In genomic region chr5:109027983-109028607, GRCh38 we compare ENCODE assay signal across 16 cellular contexts.
A peak's percentile ranks its signal among the peaks of the same experiment; 100 is the strongest.
DNase-seq lines count a peak whose midpoint lies in the region; ATAC-seq, FAIRE-seq and TF ChIP-seq lines count a peak whose summit lies in the region.
"Had no signal": no experiment of that assay in that cellular context is flagged by ENCODE, and none has a peak within 500 bp of the region (broad histone marks: within the 10 kb centered on the region; RNA-seq: fewer than 3 reads in every experiment).

No MANE protein-coding gene starts in this region.

- CTCF ChIA-PET in HepG2 (lab: Yijun Ruan, JAX; ENCODE audit: low intra/inter-chr PET ratio, low total read pairs), result no interaction called here
- CTCF ChIA-PET in GM12878 (lab: Yijun Ruan, JAX), result no interaction called here

- H3K36me3 ChIP-seq in HepG2 (replicated peaks in 1 of 2; ENCODE audit: control insufficient read depth in 1 of 2, insufficient read depth in 2 of 2, low read length in 2 of 2), result 0 out of 5 replicates have a peak, but pooled peaks cover 0 to 4% of the 10 kb centered on the region in 2 experiments
- no peaks in the 10 kb centered on the region for H3K36me3 ChIP-seq in right lobe of liver
- H3K36me3 ChIP-seq in MM.1S (replicated peaks; ENCODE audit: insufficient read depth, low read length), result no peaks in the 10 kb centered on the region
- no peaks in the 10 kb centered on the region for H3K36me3 ChIP-seq in GM12878 (ENCODE audit: control insufficient read depth in 2 of 2, insufficient read depth in 2 of 2, low read length in 1 of 2)
- H3K36me3 ChIP-seq in small intestine (ENCODE audit: control insufficient read depth in 2 of 2, insufficient read depth in 2 of 2, low read length in 2 of 2), result no peaks in the 10 kb centered on the region

- no peaks in the 10 kb centered on the region for H4K20me1 ChIP-seq in HepG2 (ENCODE audit: insufficient read depth, low read length)
- H4K20me1 ChIP-seq in MM.1S (ENCODE audit: insufficient read depth, low read length), result no peaks in the 10 kb centered on the region
- no peaks in the 10 kb centered on the region for H4K20me1 ChIP-seq in GM12878 (ENCODE audit: control insufficient read depth, insufficient read depth)

- H3K27ac ChIP-seq in HepG2 (ENCODE audit: extremely low read length, insufficient read depth, low read length) (no peak overlapping the region), right lobe of liver (no peak overlapping the region), MM.1S (ENCODE audit: low read length) (peak overlapping the region; percentile 74; the same call in 1 of the 2 replicates), GM12878 (ENCODE audit: control insufficient read depth, insufficient read depth) (peak overlapping the region; percentile 6; the same call in 1 of the 2 replicates), small intestine (ENCODE audit: low read depth in 1 of 2, low read length in 1 of 2) (no peak overlapping the region)
- H3K27ac ChIP-seq: GM23248 had no signal

- H3K4me1 ChIP-seq in HepG2 (ENCODE audit: insufficient read depth, low read length) (peaks cover 14% of the 10 kb centered on the region), right lobe of liver (peaks cover 0 to 10% (median 0%) of the 10 kb centered on the region in 4 donors), MM.1S (ENCODE audit: low read length) (peaks cover 40% of the 10 kb centered on the region), GM12878 (ENCODE audit: control insufficient read depth, insufficient read depth, low read length) (peaks cover 10% of the 10 kb centered on the region), small intestine (ENCODE audit: control insufficient read depth in 2 of 2, insufficient read depth in 1 of 2, low read depth in 1 of 2, low read length in 1 of 2) (no peaks in the 10 kb centered on the region)

- POLR2A ChIA-PET in HepG2 (lab: Yijun Ruan, JAX), result no interaction called here
- POLR2A ChIA-PET in GM12878 (lab: Charles Lee), result no interaction called here

- H3K9ac ChIP-seq in HepG2 (ENCODE audit: insufficient read depth, low read depth, low read length) (no peak overlapping the region), MM.1S (ENCODE audit: low read length) (peak overlapping the region; percentile 16; the same call in 1 of the 2 replicates), GM12878 (ENCODE audit: control insufficient read depth, insufficient read depth, low read length) (no peak overlapping the region; the same call in 1 of the 2 replicates)
- H3K9ac ChIP-seq: GM23248 had no signal

- no peak overlapping the region for H2AFZ ChIP-seq in HepG2 (ENCODE audit: low read length)
- no peak overlapping the region for H2AFZ ChIP-seq in MM.1S (ENCODE audit: low read length)
- peak overlapping the region; percentile 50; the same call in 1 of the 2 replicates for H2AFZ ChIP-seq in GM12878 (ENCODE audit: control insufficient read depth, low read depth, low read length)
- H2AFZ ChIP-seq: GM23248 had no signal

- DNase-seq in HepG2 (ENCODE audit: low spot score), result no peak
- no peak for DNase-seq in right lobe of liver
- no peak for DNase-seq in MM.1S
- no peak for DNase-seq in GM12878 (ENCODE audit: low read depth, low spot score)
- DNase-seq in small intestine, result no peak
- no peak for DNase-seq in omental fat pad (ENCODE audit: low spot score)
- DNase-seq in superior temporal gyrus (ENCODE audit: extremely low spot score), result no peak
- DNase-seq: 8988T; ACHN; Calu3; CD4-positive, alpha-beta T cell; DMS 273 treated with DMSO at 0.1 percent for 48 hours; DMS79; EL had no signal

- H3K4me3 ChIP-seq in HepG2 (replicated peaks in 1 of 3; ENCODE audit: insufficient read depth in 1 of 3, low read depth in 2 of 3, low read length in 3 of 3), result no peak overlapping the region
- no peak overlapping the region for H3K4me3 ChIP-seq in right lobe of liver
- peak overlapping the region; percentile 36; the same call in 1 of the 2 replicates for H3K4me3 ChIP-seq in MM.1S (ENCODE audit: low read length)
- no peak overlapping the region for H3K4me3 ChIP-seq in GM12878
- no peak overlapping the region for H3K4me3 ChIP-seq in small intestine (ENCODE audit: low read depth in 1 of 2, low read length in 2 of 2)
- H3K4me3 ChIP-seq: GM23248 had no signal

- peaks cover 25% of the 10 kb centered on the region for H3F3A ChIP-seq in MM.1S (ENCODE audit: insufficient read depth, low read length)

- TF ChIP-seq CTCF in HepG2 (CRISPR knock-in tag; IDR thresholded peaks at IDR 0.05) (no peak), right lobe of liver (IDR thresholded peaks at IDR 0.05) (no peak), MM.1S (IDR thresholded peaks at IDR 0.05; ENCODE audit: low read length) (no peak), GM12878 (IDR thresholded peaks at IDR 0.05 in 2 of 3, conservative IDR thresholded peaks at IDR 0.05 in 1 of 3; ENCODE audit: control insufficient read depth in 2 of 3, extremely low read depth in 1 of 3, insufficient read depth in 1 of 3, low read depth in 3 of 3, low read length in 3 of 3) (no peak), omental fat pad (IDR thresholded peaks at IDR 0.05) (no peak)

- H3K27me3 ChIP-seq in HepG2 (ENCODE audit: control insufficient read depth in 1 of 2, insufficient read depth in 2 of 2, low read length in 2 of 2) (no peaks in the 10 kb centered on the region), right lobe of liver (no peaks in the 10 kb centered on the region), MM.1S (replicated peaks; ENCODE audit: insufficient read depth, low read length) (no peaks in the 10 kb centered on the region), GM12878 (replicated peaks in 1 of 2; ENCODE audit: control insufficient read depth in 2 of 2, insufficient read depth in 2 of 2, low read length in 1 of 2) (no peaks in the 10 kb centered on the region), small intestine (ENCODE audit: control insufficient read depth in 2 of 2, insufficient read depth in 2 of 2, low read length in 2 of 2) (no peaks in the 10 kb centered on the region)

- BruUV-seq in HepG2 (replicated peaks; lab: Mats Ljungman, UMichigan) (no TSS peak), GM12878 (replicated peaks; lab: Mats Ljungman, UMichigan) (no TSS peak)

- FAIRE-seq in HepG2 (lab: Jason Lieb, UNC) (no peak), GM12878 (lab: Jason Lieb, UNC) (no peak), small intestine (lab: Jason Lieb, UNC) (peak; percentile 23)

- ATAC-seq in HepG2 (no peak), right lobe of liver (no peak), GM12878 (no peak), omental fat pad (ENCODE audit: low FRiP score) (no peak), GM21717 (IDR thresholded peaks at IDR 0.05; ENCODE audit: unreplicated experiment) (no peak)

- no peaks in the 10 kb centered on the region for H3K9me2 ChIP-seq in MM.1S (replicated peaks; ENCODE audit: insufficient read depth, low read length)

- H3K79me2 ChIP-seq in HepG2 (ENCODE audit: insufficient read depth, low read length) (no peaks in the 10 kb centered on the region), MM.1S (ENCODE audit: low read length) (peaks cover 16% of the 10 kb centered on the region), GM12878 (ENCODE audit: control insufficient read depth, insufficient read depth, low read length) (no peaks in the 10 kb centered on the region)

- no peak for TF ChIP-seq POLR2A in HepG2 (IDR thresholded peaks at IDR 0.05; ENCODE audit: insufficient read depth in 1 of 2, low read depth in 2 of 2, low read length in 2 of 2)
- no peak for TF ChIP-seq POLR2A in right lobe of liver (IDR thresholded peaks at IDR 0.05)
- no peak for TF ChIP-seq POLR2A in GM12878 (IDR thresholded peaks at IDR 0.05; ENCODE audit: low read depth, low read length)

- H3K4me2 ChIP-seq in HepG2 (ENCODE audit: low read depth, low read length), result no peak overlapping the region
- H3K4me2 ChIP-seq in MM.1S (ENCODE audit: low read depth, low read length), result peak overlapping the region; percentile 60
- H3K4me2 ChIP-seq in GM12878 (ENCODE audit: control insufficient read depth, insufficient read depth), result no peak overlapping the region

- RAD21 ChIA-PET in GM12878 (lab: Charles Lee; ENCODE audit: unreplicated experiment), result interaction anchor here (0.9 kb wide), 1 partner anchor 8 kb away, joined by 3 read pairs; no protein-coding TSS in a partner anchor

- TF ChIP-seq EP300 in HepG2 (IDR thresholded peaks at IDR 0.05; ENCODE audit: low read depth in 2 of 2, low read length in 2 of 2), result no peak
- no peak for TF ChIP-seq EP300 in HepG2 (CRISPR knock-in tag; IDR thresholded peaks at IDR 0.05; ENCODE audit: borderline replicate concordance)
- TF ChIP-seq EP300 in GM12878 (IDR thresholded peaks at IDR 0.05; ENCODE audit: borderline replicate concordance in 1 of 2, control insufficient read depth in 1 of 2, low read depth in 2 of 2, low read length in 2 of 2), result no peak

- in situ Hi-C loops in HepG2 (cut with HindIII; ENCODE audit: extremely low pct_ligation_motif_present, low pct_unique_long_range_greater_than_20kb), result no loop called here
- in situ Hi-C loops in GM12878 (cut with MboI), result no loop called here

- intact Hi-C loops in HepG2 (cut with micrococcal nuclease; ENCODE audit: unreplicated experiment), result no loop called here
- intact Hi-C loops in right lobe of liver (cut with DNase I), result no loop called here
- intact Hi-C loops in GM12878 (cut with micrococcal nuclease; ENCODE audit: unreplicated experiment), result no loop called here

- H3K9me3 ChIP-seq in HepG2 (ENCODE audit: low read length), result no peaks in the 10 kb centered on the region
- H3K9me3 ChIP-seq in right lobe of liver, result no peaks in the 10 kb centered on the region
- H3K9me3 ChIP-seq in MM.1S (replicated peaks; ENCODE audit: insufficient read depth, low read length), result no peaks in the 10 kb centered on the region
- H3K9me3 ChIP-seq in GM12878 (replicated peaks; ENCODE audit: control insufficient read depth, insufficient read depth, low read length), result no peaks in the 10 kb centered on the region
- no peaks in the 10 kb centered on the region for H3K9me3 ChIP-seq in small intestine (ENCODE audit: control insufficient read depth, low read depth)

- 98% methylated on average over 1 of the region's 1 CpG for WGBS in HepG2 (ENCODE audit: low lambda C conversion rate)
- WGBS in right lobe of liver (ENCODE audit: insufficient coverage, low coverage, low lambda C conversion rate, missing lambda C conversion rate), result 80% methylated on average over 1 of the region's 1 CpG
- 95% methylated on average over 1 of the region's 1 CpG for WGBS in GM12878 (ENCODE audit: insufficient coverage, insufficient replicate concordance, low lambda C conversion rate, missing lambda C conversion rate)
- WGBS in small intestine, 3 donors, result 84 to 90% (median 85%) methylated on average over 1 of the region's 1 CpG

- no peak for TF ChIP-seq RAD21 in HepG2 (CRISPR knock-in tag; IDR thresholded peaks at IDR 0.05)
- TF ChIP-seq RAD21 in GM12878 (IDR thresholded peaks at IDR 0.05; ENCODE audit: insufficient read depth, low read depth, low read length), result no peak

- SMC1A ChIA-PET in GM12878 (lab: Charles Lee; ENCODE audit: uncharacterized antibody, unreplicated experiment), result interaction anchor here (0.9 to 1.2 kb wide), 2 partner anchors 15 to 348 kb away, joined by 3 read pairs; no protein-coding TSS in a partner anchor

TF ChIP-seq in GM12878, 131 proteins besides CTCF, POLR2A, EP300 and RAD21 (continues in another document):
- TF ChIP-seq TBL1XR1 (IDR thresholded peaks at IDR 0.05; ENCODE audit: low read depth, low read length), result no peak
- TF ChIP-seq MYC (IDR thresholded peaks at IDR 0.05; ENCODE audit: insufficient read depth, insufficient read length, insufficient replicate concordance, low read length, severe bottlenecking), result no peak
- no peak for TF ChIP-seq STAT1 (conservative IDR thresholded peaks at IDR 0.05)
- no peak for TF ChIP-seq POLR2AphosphoS5 (IDR thresholded peaks at IDR 0.05; ENCODE audit: low read length)
- TF ChIP-seq RAD51 (IDR thresholded peaks at IDR 0.05), result no peak

Comparison
In these comparisons a context has a peak if more than half of its experiments do, and no peak if none do; other contexts are left out.
1. H3K27ac ChIP-seq: peak in MM.1S (single experiment) and GM12878 (single experiment); none in HepG2 (single experiment), right lobe of liver (0 of 3) and small intestine (0 of 2).